7 cellular contexts compared by ENCODE assay signal in the genomic region with DNA sequence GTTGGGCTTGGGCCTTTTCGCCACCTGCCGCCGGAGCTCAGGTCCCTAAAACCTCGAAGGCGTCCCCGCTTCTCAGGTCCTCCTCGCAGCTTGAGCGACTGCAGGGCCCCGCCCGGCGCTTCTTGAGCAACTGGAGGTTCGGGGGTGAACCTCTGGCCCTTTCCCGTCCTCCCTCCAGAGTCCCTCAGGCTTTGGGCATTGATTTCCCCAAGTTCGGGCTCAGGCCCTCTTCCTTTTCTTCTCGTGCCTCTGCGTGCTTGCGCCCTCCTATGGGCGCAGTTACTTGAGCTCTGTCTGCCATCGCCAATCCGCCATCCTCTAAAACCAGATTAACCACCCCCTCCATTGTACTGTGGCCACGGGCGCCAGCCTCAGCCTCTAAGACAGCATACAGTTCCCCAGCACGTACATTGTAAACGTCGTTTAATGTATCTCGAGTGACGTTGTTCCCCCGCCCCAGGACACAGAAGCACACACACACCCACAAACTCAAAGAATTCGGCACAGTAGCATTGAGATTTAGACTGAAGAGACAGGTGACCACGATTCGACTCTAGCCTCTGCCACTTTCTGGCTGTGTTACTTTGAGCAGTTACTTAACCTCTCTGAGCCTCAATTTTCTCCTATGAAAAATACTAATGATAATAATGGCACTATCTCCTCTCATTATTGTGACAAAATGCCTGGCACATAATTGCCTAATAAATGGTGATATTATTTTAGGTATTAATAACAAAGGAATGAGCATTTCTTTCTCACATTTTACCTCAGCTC. TPM values are rescaled to one million over a fixed set of nuclear protein-coding genes. Genes with fewer than 3 reads are reported as not detected.
DNase-seq lines count a peak whose midpoint lies in the region; ATAC-seq, FAIRE-seq and TF ChIP-seq lines count a peak whose summit lies in the region.

No MANE protein-coding gene starts in this region.

- H3K9me3 ChIP-seq in K562 (replicated peaks; ENCODE audit: control insufficient read depth, insufficient read depth, low read depth, low read length) (no peaks in the 10 kb centered on the region), iPS DF 6.9 (ENCODE audit: control insufficient read depth, insufficient read depth, low read length) (no peaks in the 10 kb centered on the region)

- peak overlapping the region; percentile 35 for H3K4me3 ChIP-seq in GM12864 (ENCODE audit: low read depth, low read length)
- peak overlapping the region; percentile 41 for H3K4me3 ChIP-seq in K562
- H3K4me3 ChIP-seq in iPS DF 6.9 (ENCODE audit: low read length): peak overlapping the region; percentile 19; the same call in 1 of the 2 replicates
- H3K4me3 ChIP-seq in skeletal muscle cell (ENCODE audit: low read depth, low read length): peak overlapping the region; percentile 46

- FAIRE-seq in K562 (lab: Jason Lieb, UNC): no peak

- H3K9me1 ChIP-seq in K562 (ENCODE audit: control insufficient read depth, insufficient read depth, low read length): no peaks in the 10 kb centered on the region

- H3K36me3 Mint-ChIP-seq in T-cell: no peaks in the 10 kb centered on the region

- TF ChIP-seq POLR2A in K562 (conservative IDR thresholded peaks at IDR 0.05): no peak

- H3K27me3 ChIP-seq in K562 (ENCODE audit: control insufficient read depth in 2 of 2, insufficient read depth in 2 of 2, low read length in 2 of 2) (peaks cover 10 to 27% of the 10 kb centered on the region in 2 experiments; a peak in 4 of 5 replicates), iPS DF 6.9 (ENCODE audit: control insufficient read depth, insufficient read depth, low read length) (peaks cover 1% of the 10 kb centered on the region; the same call in 1 of the 2 replicates)

- peak overlapping the region; percentile 87 for H2AFZ ChIP-seq in K562 (ENCODE audit: low read depth, low read length)

- ATAC-seq in T-cell (replicated peaks in 1 of 4) (peak; percentile 58 to 75 (median 58)), K562 (peak; percentile 68)

- H3K36me3 ChIP-seq in K562 (ENCODE audit: control insufficient read depth, insufficient read depth, low read length) (no peaks in the 10 kb centered on the region), iPS DF 6.9 (ENCODE audit: control insufficient read depth, insufficient read depth, low read length) (no peaks in the 10 kb centered on the region)

- WGBS in K562 (ENCODE audit: insufficient coverage, low coverage, missing lambda C conversion rate): 3% methylated on average over 30 of the region's 31 CpGs
- WGBS in iPS DF 6.9 (ENCODE audit: insufficient coverage, insufficient read length): no CpG with 5 or more reads among the region's 31 CpGs

- peak overlapping the region; percentile 97 for H3K27ac Mint-ChIP-seq in T-cell

- POLR2A ChIA-PET in T-cell (lab: Charles Lee) (interaction anchor here (0.5 to 9.1 kb wide), 11 partner anchors 8 to 1957 kb away, joined by 3 to 366 read pairs (median 6); a partner anchor contains a TSS), K562 (lab: Yijun Ruan, JAX) (interaction anchor here (0.5 to 9.3 kb wide), 14 partner anchors 11 to 1086 kb away, joined by 3 to 117 read pairs (median 4); a partner anchor contains a TSS)

- TF ChIP-seq RAD21 in K562 (CRISPR knock-in tag; conservative IDR thresholded peaks at IDR 0.05 in 1 of 2, IDR thresholded peaks at IDR 0.05 in 1 of 2): peak; percentile 77 to 79

- peak overlapping the region; percentile 21 to 86; a peak in 3 of 4 replicates for H3K9ac ChIP-seq in K562 (ENCODE audit: insufficient read depth in 1 of 2, low read depth in 2 of 2, low read length in 2 of 2)

- no TSS peak for BruUV-seq in K562 (replicated peaks; lab: Mats Ljungman, UMichigan)

- H3K9me3 Mint-ChIP-seq in T-cell: no peaks in the 10 kb centered on the region

- no peaks in the 10 kb centered on the region for H3K27me3 Mint-ChIP-seq in T-cell

- H4K20me1 ChIP-seq in K562 (replicated peaks; ENCODE audit: control insufficient read depth, insufficient read depth, low read length): no peaks in the 10 kb centered on the region

- in situ Hi-C loops in K562 (cut with MboI): no loop called here

- peak overlapping the region; percentile 70 to 82 (median 77) for H3K4me3 Mint-ChIP-seq in T-cell

- intact Hi-C loops in K562 (cut with micrococcal nuclease): loop anchor here (1.0 kb wide), 2 partner anchors 22 to 55 kb away; no protein-coding TSS in a partner anchor

- no peak for TF ChIP-seq EP300 in K562 (IDR thresholded peaks at IDR 0.05; ENCODE audit: low read length)

- H3K4me1 ChIP-seq in K562 (replicated peaks in 1 of 2; ENCODE audit: control insufficient read depth in 2 of 2, insufficient read depth in 2 of 2, low read length in 2 of 2): peaks cover 24 to 25% of the 10 kb centered on the region in 2 experiments; a peak in 4 of 5 replicates
- peaks cover 19% of the 10 kb centered on the region; the same call in 1 of the 2 replicates for H3K4me1 ChIP-seq in iPS DF 6.9 (ENCODE audit: control insufficient read depth, insufficient read depth, low read length)

- peaks cover 51 to 59% (median 54%) of the 10 kb centered on the region in 3 donors for H3K4me1 Mint-ChIP-seq in T-cell

- TF ChIP-seq CTCF in GM12864 (IDR thresholded peaks at IDR 0.05; ENCODE audit: low read depth, low read length, missing control alignments) (peak; percentile 45), K562 (IDR thresholded peaks at IDR 0.05 in 2 of 3, conservative IDR thresholded peaks at IDR 0.05 in 1 of 3; ENCODE audit: insufficient read depth in 2 of 3, low read depth in 1 of 3, low read length in 3 of 3) (peak; percentile 58 to 78 (median 75); a peak in 5 of 6 replicates)

- CTCF ChIA-PET in T-cell (lab: Charles Lee) (interaction anchor here (0.8 to 5.4 kb wide), 16 partner anchors 8 to 160 kb away, joined by 3 to 80 read pairs (median 4); a partner anchor contains a TSS), K562 (lab: Yijun Ruan, JAX; ENCODE audit: low intra/inter-chr PET ratio) (interaction anchor here (0.5 to 3.5 kb wide), 6 partner anchors 11 to 476 kb away, joined by 3 to 38 read pairs (median 4); no protein-coding TSS in a partner anchor)

- DNase-seq in GM12864 (ENCODE audit: low read depth): no peak
- DNase-seq in H4 (ENCODE audit: low spot score): peak; percentile 25
- DNase-seq in LHCN-M2 (ENCODE audit: low read depth): peak; percentile 59
- peak; percentile 69 to 91 (median 84) for DNase-seq in T-cell
- peak; percentile 67 to 78 (median 74) for DNase-seq in K562 (ENCODE audit: extremely low read depth in 1 of 4, low spot score in 3 of 4)
- no peak for DNase-seq in iPS DF 6.9 (ENCODE audit: low read depth, low spot score)
- DNase-seq in skeletal muscle cell (ENCODE audit: low read depth): no peak

- H3K4me2 ChIP-seq in K562 (ENCODE audit: insufficient read depth, low read length): peak overlapping the region; percentile 74

- no peaks in the 10 kb centered on the region for H3K79me2 ChIP-seq in K562 (ENCODE audit: control insufficient read depth, insufficient read depth, low read length)

- H3K27ac ChIP-seq in K562 (ENCODE audit: extremely low read depth, low read depth, low read length): peak overlapping the region; percentile 14; the same call in 1 of the 3 replicates
- no peak overlapping the region for H3K27ac ChIP-seq in iPS DF 6.9 (ENCODE audit: low read length)

TF ChIP-seq in K562, 482 proteins besides CTCF, POLR2A, EP300 and RAD21 (continues in another document):
- peak; percentile 80 for TF ChIP-seq PCBP1 (IDR thresholded peaks at IDR 0.05; ENCODE audit: low read depth, low read length, poor library complexity, severe bottlenecking)

RNA-seq across cellular contexts. Expression of a gene that starts 22.6 kb away (rescaled TPM):
- 11.2 and 11.7 TPM in 2 replicates for total RNA-seq in H4 (2014; rRNA removed; shearing (Covaris generic))
- total RNA-seq in LHCN-M2 (2014; rRNA removed) (19.0 and 30.4 TPM in 2 replicates), T-cell (100 to 1,000 TPM; 172 to 655 (median 186) TPM), K562 (2014; rRNA removed) (8.7 and 11.3 TPM in 2 replicates), K562 (2014; rRNA removed; fragmentation: Illumina TruSeq; extraction: Trizol) (5.8 and 7.2 TPM in 2 replicates), K562 (2015; rRNA removed; fragmentation: Illumina TruSeq; extraction: Trizol) (2.6 and 2.9 TPM in 2 replicates), K562 (2021) (9.6 and 11.5 TPM in 2 replicates)
- polyA plus RNA-seq in LHCN-M2 (2012): 25.1 TPM
- total RNA-seq in K562 (2011; cell fraction: chromatin; rRNA removed; ENCODE audit: low replicate concordance): 20.8 and 48.4 TPM in 2 replicates
- total RNA-seq in K562 (2011; cell fraction: nucleolus; rRNA removed): 32.6 and 48.7 TPM in 2 replicates
- total RNA-seq in K562 (2011; cell fraction: nucleoplasm; rRNA removed): 41.1 and 65.7 TPM in 2 replicates
- polyA plus RNA-seq in K562 (2011; rRNA removed) (29.7 and 41.9 TPM in 2 replicates), K562 (2014; fragmentation: Illumina TruSeq; extraction: Trizol) (9.4 and 12.2 TPM in 2 replicates), K562 (2014; fragmentation: Nextera tagmentation; extraction: Ambion mirVana) (1 to 10 TPM; 2.3 to 3.8 TPM), K562 (2014; rRNA removed) (10.1 and 12.7 TPM in 2 replicates)
- 33.8 and 79.9 TPM in 2 replicates for polyA plus RNA-seq in K562 (2011; cell fraction: cytosol; rRNA removed)
- 25.8 and 51.6 TPM in 2 replicates for polyA plus RNA-seq in K562 (2011; cell fraction: nucleus; rRNA removed)
- polyA plus RNA-seq in K562 (2012): 6.2 and 11.0 TPM in 2 replicates
- 18.7 and 24.3 TPM in 2 replicates for polyA minus RNA-seq in K562 (2011; rRNA and poly(A)+ RNA removed)
- polyA minus RNA-seq in K562 (2011; cell fraction: cytosol; rRNA and poly(A)+ RNA removed): 12.4 and 25.9 TPM in 2 replicates
- polyA minus RNA-seq in K562 (2011; cell fraction: nucleus; rRNA and poly(A)+ RNA removed): 23.1 and 23.3 TPM in 2 replicates

RNA-seq across cellular contexts. Expression of a gene that starts 23.1 kb away (rescaled TPM):
- 0.10 TPM in 1 of 2 replicates, not detected in the other for total RNA-seq in H4 (2014; rRNA removed; shearing (Covaris generic))
- total RNA-seq in LHCN-M2 (2014; rRNA removed): 3.0 and 3.1 TPM in 2 replicates
- polyA plus RNA-seq in LHCN-M2 (2012): 2.8 TPM
- total RNA-seq in T-cell: under 1 TPM in 3 of 5 donors, not detected in 2; 0.13 to 0.41 (median 0.18) TPM
- total RNA-seq in K562 (2011; cell fraction: chromatin; rRNA removed; ENCODE audit: low replicate concordance): not detected in 2 replicates
- not detected in 2 replicates for total RNA-seq in K562 (2011; cell fraction: nucleolus; rRNA removed)
- total RNA-seq in K562 (2011; cell fraction: nucleoplasm; rRNA removed): not detected in 2 replicates
- not detected in 2 replicates for total RNA-seq in K562 (2014; rRNA removed)
- total RNA-seq in K562 (2014; rRNA removed; fragmentation: Illumina TruSeq; extraction: Trizol): not detected in 2 replicates
- not detected in 2 replicates for total RNA-seq in K562 (2015; rRNA removed; fragmentation: Illumina TruSeq; extraction: Trizol)
- 0.13 and 0.20 TPM in 2 replicates for total RNA-seq in K562 (2021)
- polyA plus RNA-seq in K562 (2011; rRNA removed): 0.03 TPM in 1 of 2 replicates, not detected in the other
- polyA plus RNA-seq in K562 (2011; cell fraction: cytosol; rRNA removed): 0.01 and 0.04 TPM in 2 replicates
- polyA plus RNA-seq in K562 (2011; cell fraction: nucleus; rRNA removed): not detected in 2 replicates
- polyA plus RNA-seq in K562 (2012): 0.30 TPM in 1 of 2 replicates, not detected in the other
- not detected in 2 replicates for polyA plus RNA-seq in K562 (2014; fragmentation: Illumina TruSeq; extraction: Trizol)
- under 1 TPM in 1 of 2 experiments, not detected in 1; 0.03 TPM for polyA plus RNA-seq in K562 (2014; fragmentation: Nextera tagmentation; extraction: Ambion mirVana)
- polyA plus RNA-seq in K562 (2014; rRNA removed): not detected in 2 replicates
- not detected in 2 replicates for polyA minus RNA-seq in K562 (2011; rRNA and poly(A)+ RNA removed)
- polyA minus RNA-seq in K562 (2011; cell fraction: cytosol; rRNA and poly(A)+ RNA removed): not detected in 2 replicates
- not detected in 2 replicates for polyA minus RNA-seq in K562 (2011; cell fraction: nucleus; rRNA and poly(A)+ RNA removed)

Comparison
In these comparisons a context has a peak if more than half of its experiments do, and no peak if none do; other contexts are left out.
1. DNase-seq: peak in H4 (single experiment), LHCN-M2 (single experiment), T-cell (34 of 34) and K562 (4 of 4); none in GM12864 (single experiment), iPS DF 6.9 (single experiment) and skeletal muscle cell (single experiment).
2. Peak in every context shown above with its lines, with median percentiles within 50 percentile points of each other: H3K4me3 ChIP-seq.